Comparison of ENCODE assay signal across 25 cellular contexts in genomic region chr3:113234028-113234427, GRCh38. TPM values are rescaled to one million over a fixed set of nuclear protein-coding genes. Genes with fewer than 3 reads are reported as not detected.
DNase-seq lines count a peak whose midpoint lies in the region; ATAC-seq and TF ChIP-seq lines count a peak whose summit lies in the region.
"Had no signal": no experiment of that assay in that cellular context is flagged by ENCODE, and none has a peak within 500 bp of the region (broad histone marks: within the 10 kb centered on the region; RNA-seq: fewer than 3 reads in every experiment).

No MANE protein-coding gene starts in this region.

- 91% methylated on average over 2 to 3 of the region's 3 CpGs for WGBS in endodermal cell (ENCODE audit: insufficient coverage in 1 of 2, insufficient read length in 1 of 2), 2 experiments
- 100% methylated on average over 2 to 3 of the region's 3 CpGs for WGBS in mesodermal cell (ENCODE audit: insufficient coverage in 2 of 2), 2 experiments
- WGBS in sigmoid colon, 2 donors = 94% methylated on average over 3 of the region's 3 CpGs

- TF ChIP-seq POLR2A in sigmoid colon (IDR thresholded peaks at IDR 0.05) (no peak), erythroblast (IDR thresholded peaks at IDR 0.05; ENCODE audit: low read length) (no peak)

- TF ChIP-seq CTCF in endodermal cell (conservative IDR thresholded peaks at IDR 0.05) = no peak
- no peak for TF ChIP-seq CTCF in sigmoid colon (IDR thresholded peaks at IDR 0.05)

- no peak overlapping the region for H3K9ac ChIP-seq in endodermal cell (ENCODE audit: extremely low read depth, low read length, poor library complexity, severe bottlenecking)

- H3K36me3 ChIP-seq in SJCRH30 (no peaks in the 10 kb centered on the region), endodermal cell (ENCODE audit: control insufficient read depth, insufficient read depth, low read length) (no peaks in the 10 kb centered on the region), mesodermal cell (ENCODE audit: control insufficient read depth, insufficient read depth, low read length) (no peaks in the 10 kb centered on the region), sigmoid colon (peaks cover 0 to 7% (median 5%) of the 10 kb centered on the region in 4 donors)
- H3K36me3 ChIP-seq: ascending aorta, left lung, ovary, SJSA1, thoracic aorta had no signal

- H3K27me3 ChIP-seq in SJCRH30 = no peaks in the 10 kb centered on the region
- H3K27me3 ChIP-seq in endodermal cell (ENCODE audit: control insufficient read depth, insufficient read depth, low read length, poor library complexity, severe bottlenecking) = peaks cover 11% of the 10 kb centered on the region
- H3K27me3 ChIP-seq in sigmoid colon = no peaks in the 10 kb centered on the region
- H3K27me3 ChIP-seq: ascending aorta, ovary, SJSA1 had no signal

- H3K9me3 ChIP-seq in SJCRH30 (replicated peaks) (no peaks in the 10 kb centered on the region), endodermal cell (ENCODE audit: control insufficient read depth, low read length) (no peaks in the 10 kb centered on the region), mesodermal cell (ENCODE audit: control insufficient read depth, low read length) (no peaks in the 10 kb centered on the region), sigmoid colon (no peaks in the 10 kb centered on the region)
- H3K9me3 ChIP-seq: ascending aorta, left lung, ovary, SJSA1, thoracic aorta had no signal

- no peak overlapping the region for H3K4me3 Mint-ChIP-seq in endodermal cell
- H3K4me3 Mint-ChIP-seq: activated T-cell treated with anti-CD3 and anti-CD28 coated beads, Interleukin-2, amount 50 U/mL, for 4 hours; CD4-positive, alpha-beta T cell; central memory CD8-positive, alpha-beta T cell; naive thymus-derived CD4-positive, alpha-beta T cell had no signal

- ATAC-seq in GM21423 (IDR thresholded peaks at IDR 0.05; ENCODE audit: unreplicated experiment) (no peak), sciatic nerve (no peak)
- ATAC-seq: activated T-cell treated with anti-CD3 and anti-CD28 coated beads, Interleukin-2, amount 50 U/mL, for 4 hours; naive thymus-derived CD4-positive, alpha-beta T cell had no signal

- peak overlapping the region; percentile 68 for H3K27ac Mint-ChIP-seq in endodermal cell
- H3K27ac Mint-ChIP-seq: CD4-positive, alpha-beta T cell; naive thymus-derived CD4-positive, alpha-beta T cell had no signal

- DNase-seq in SJCRH30 = no peak
- DNase-seq in endodermal cell = no peak
- DNase-seq in sigmoid colon = no peak
- DNase-seq in erythroblast (lab: John Stamatoyannopoulos, UW) = no peak
- DNase-seq in GM03348 (ENCODE audit: low spot score) = no peak
- DNase-seq in sciatic nerve (ENCODE audit: low spot score) = no peak
- DNase-seq: activated CD4-positive, CD25-positive, alpha-beta regulatory T cell; activated gamma-delta T cell treated with Interleukin-2 at 50 U/mL for 16 hours; activated T-cell treated with anti-CD3 and anti-CD28 coated beads, Interleukin-2, amount 50 U/mL, for 4 hours; CD4-positive, alpha-beta T cell; H7; left lung; naive thymus-derived CD4-positive, alpha-beta T cell; NCI-H1092; NCI-H510A; ovary; retina; small intestine; stimulated activated naive CD4-positive, alpha-beta T cell treated with Interleukin-2 at 50 U/mL for 16 hours had no signal

- H3K4me1 Mint-ChIP-seq in endodermal cell = peaks cover 39% of the 10 kb centered on the region
- H3K4me1 Mint-ChIP-seq: central memory CD8-positive, alpha-beta T cell had no signal

- intact Hi-C loops in sigmoid colon (cut with DNase I) (no loop called here), sciatic nerve (cut with DNase I) (no loop called here)

- H3K4me1 ChIP-seq in SJCRH30 (peaks cover 58% of the 10 kb centered on the region), endodermal cell (ENCODE audit: control insufficient read depth, insufficient read depth, low read length) (peaks cover 3% of the 10 kb centered on the region), mesodermal cell (ENCODE audit: control insufficient read depth, insufficient read depth, low read length, poor library complexity, severe bottlenecking) (peaks cover 43% of the 10 kb centered on the region), sigmoid colon (peaks cover 0 to 77% (median 56%) of the 10 kb centered on the region in 4 donors)
- H3K4me1 ChIP-seq: left lung had no signal

- no peak for TF ChIP-seq EP300 in sigmoid colon (IDR thresholded peaks at IDR 0.05)

- H3K9me3 Mint-ChIP-seq in endodermal cell = no peaks in the 10 kb centered on the region
- H3K9me3 Mint-ChIP-seq: activated T-cell treated with anti-CD3 and anti-CD28 coated beads, Interleukin-2, amount 50 U/mL, for 4 hours; CD4-positive, alpha-beta T cell; central memory CD8-positive, alpha-beta T cell; naive thymus-derived CD4-positive, alpha-beta T cell had no signal

- H3K4me3 ChIP-seq in SJCRH30 = no peak overlapping the region
- no peak overlapping the region for H3K4me3 ChIP-seq in endodermal cell (ENCODE audit: low read length)
- H3K4me3 ChIP-seq in mesodermal cell (ENCODE audit: extremely low read depth, insufficient read depth, low read length, poor library complexity, severe bottlenecking) = no peak overlapping the region
- no peak overlapping the region for H3K4me3 ChIP-seq in sigmoid colon
- H3K4me3 ChIP-seq: ascending aorta, left lung, ovary, SJSA1, thoracic aorta had no signal

- no peaks in the 10 kb centered on the region for H3K36me3 Mint-ChIP-seq in endodermal cell (ENCODE audit: low read depth)
- H3K36me3 Mint-ChIP-seq: naive thymus-derived CD4-positive, alpha-beta T cell had no signal

- H3K27me3 Mint-ChIP-seq in endodermal cell (ENCODE audit: insufficient read depth) = no peaks in the 10 kb centered on the region
- H3K27me3 Mint-ChIP-seq: CD4-positive, alpha-beta T cell had no signal

- H3K27ac ChIP-seq in SJCRH30 = peak overlapping the region; percentile 85
- peak overlapping the region; percentile 34 for H3K27ac ChIP-seq in endodermal cell (ENCODE audit: low read depth, low read length)
- H3K27ac ChIP-seq in mesodermal cell (ENCODE audit: low read depth, low read length, severe bottlenecking) = peak overlapping the region; percentile 75
- peak overlapping the region; percentile 61 to 69 (median 68) for H3K27ac ChIP-seq in sigmoid colon
- H3K27ac ChIP-seq: ascending aorta, left lung, ovary, SJSA1, thoracic aorta had no signal

RNA-seq across cellular contexts. Expression of gene BOC, which starts 22.7 kb away (rescaled TPM):
- total RNA-seq in SJCRH30 (2014; rRNA removed; shearing (Covaris generic)) = 13.4 and 15.3 TPM in 2 replicates
- 10 to 100 TPM in 1 of 2 donors, 1 to 10 TPM in 1; 9.8 to 12.3 TPM for total RNA-seq in endodermal cell
- 207 TPM for polyA plus RNA-seq in endodermal cell (2013, experiment 1 of 2)
- 163 TPM for polyA plus RNA-seq in endodermal cell (2013, experiment 2 of 2)
- 60.4 TPM for polyA plus RNA-seq in mesodermal cell (2013, experiment 1 of 2)
- 45.8 TPM for polyA plus RNA-seq in mesodermal cell (2013, experiment 2 of 2)
- 100 to 1,000 TPM in 2 of 4 donors, 10 to 100 TPM in 2; 80.3 to 122 (median 103) TPM for total RNA-seq in sigmoid colon
- polyA plus RNA-seq in sigmoid colon = 10 to 100 TPM in 1 of 3 donors, 1 to 10 TPM in 2; 1.6 to 10.6 (median 4.2) TPM
- 114 TPM for total RNA-seq in sciatic nerve
- total RNA-seq: CD4-positive, alpha-beta T cell had no signal
- polyA plus RNA-seq: naive thymus-derived CD4-positive, alpha-beta T cell had no signal

Comparison
In these comparisons a context has a peak if more than half of its experiments do, and no peak if none do; other contexts are left out.
1. H3K27ac ChIP-seq: peak in every context shown above with its lines; median percentile 85 in SJCRH30; 75 in mesodermal cell; 68 in sigmoid colon; 34 in endodermal cell.